In the genomic region with DNA sequence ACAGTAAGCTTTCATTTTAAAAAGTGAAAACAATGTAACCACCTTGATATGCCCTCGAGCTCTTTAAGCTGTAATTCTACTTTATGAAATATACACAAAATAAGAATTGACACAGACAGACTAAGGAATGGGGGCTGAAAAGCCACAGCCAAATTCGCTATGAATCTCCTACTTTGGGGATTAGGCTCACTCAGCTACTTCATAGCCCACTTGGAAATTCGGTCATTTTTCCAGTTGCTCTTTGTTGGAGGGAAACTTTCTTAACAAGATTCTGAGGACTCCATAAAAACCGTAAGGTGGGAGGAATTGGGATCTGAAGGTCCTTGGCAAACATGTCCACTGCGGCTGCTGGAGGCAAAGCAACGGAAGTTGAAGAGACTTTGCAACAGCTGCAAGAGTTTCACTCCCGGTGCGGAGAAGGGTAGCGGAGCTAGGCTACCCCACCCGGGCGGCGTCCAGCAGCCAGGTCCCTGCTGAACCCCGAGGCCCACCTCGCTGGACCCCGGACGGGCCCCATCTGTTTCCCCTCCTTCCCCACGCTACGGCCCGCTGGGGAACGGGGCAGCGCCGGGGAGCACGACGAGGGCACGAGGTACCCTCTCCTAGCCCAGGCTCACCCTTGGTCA, we compare ENCODE assay signal across 8 cellular contexts. TPM values are rescaled to one million over a fixed set of nuclear protein-coding genes. Genes with fewer than 3 reads are reported as not detected.
DNase-seq lines count a peak whose midpoint lies in the region; ATAC-seq and TF ChIP-seq lines count a peak whose summit lies in the region.

No MANE protein-coding gene starts in this region.

- H3K27me3 ChIP-seq in PC-3 (ENCODE audit: low read length), result no peaks in the 10 kb centered on the region

- H3K9me2 ChIP-seq in PC-3 (replicated peaks; ENCODE audit: low read length), result no peaks in the 10 kb centered on the region

- DNase-seq in NCI-H1105 treated with DMSO at 0.1 percent for 48 hours (lab: John Stamatoyannopoulos, UW) (peak; percentile 12), NCI-H1105 (lab: John Stamatoyannopoulos, UW) (no peak), PC-3 (peak; percentile 26), astrocyte of the hippocampus (ENCODE audit: low read depth, low spot score) (peak; percentile 37), iris pigment epithelial cell (ENCODE audit: low read depth) (peak; percentile 49), DMS79 (lab: John Stamatoyannopoulos, UW) (no peak)
- peak; percentile 15 to 16 for DNase-seq in stimulated activated CD4-positive, alpha-beta T cell treated with anti-CD3 and anti-CD28 coated beads, Interleukin-2, amount 100 ng/mL, for 48 hours

- no peaks in the 10 kb centered on the region for H3K36me3 ChIP-seq in PC-3 (ENCODE audit: low read depth, low read length)

- POLR2A ChIA-PET in PC-3 (lab: Charles Lee; ENCODE audit: unreplicated experiment), result no interaction called here

- peak overlapping the region; percentile 86 for H3K9ac ChIP-seq in PC-3 (ENCODE audit: low read length)

- H3K4me3 ChIP-seq in PC-3 (ENCODE audit: low read length), result peak overlapping the region; percentile 93

- peaks cover 20% of the 10 kb centered on the region for H3K79me2 ChIP-seq in PC-3 (ENCODE audit: low read length)

- no peaks in the 10 kb centered on the region for H3K9me3 ChIP-seq in PC-3 (ENCODE audit: low read length)

- BruUV-seq in PC-3 (replicated peaks; lab: Mats Ljungman, UMichigan), result no TSS peak

- H4K20me1 ChIP-seq in PC-3 (ENCODE audit: low read length), result no peaks in the 10 kb centered on the region

- peaks cover 14% of the 10 kb centered on the region; the same call in 1 of the 2 replicates for H3K4me1 ChIP-seq in PC-3 (ENCODE audit: insufficient read depth, low read length)

- no peak for TF ChIP-seq CTCF in PC-3 (conservative IDR thresholded peaks at IDR 0.05; ENCODE audit: low read depth, low read length)

- peak overlapping the region; percentile 89 for H2AFZ ChIP-seq in PC-3 (ENCODE audit: low read length)

- no peak overlapping the region for H3K27ac ChIP-seq in PC-3 (ENCODE audit: low read length)

- ATAC-seq in HG02938 (IDR thresholded peaks at IDR 0.05; ENCODE audit: unreplicated experiment), result peak; percentile 17
- ATAC-seq in PC-3, result peak; percentile 33

- H3F3A ChIP-seq in PC-3 (ENCODE audit: low read length, unreplicated experiment), result no peaks in the 10 kb centered on the region

- H3K4me2 ChIP-seq in PC-3 (ENCODE audit: low read length), result peak overlapping the region; percentile 86

- intact Hi-C loops in PC-3 (cut with micrococcal nuclease), result loop anchor here (1.0 to 5.0 kb wide), 3 partner anchors 118 to 220 kb away; a partner anchor contains a TSS

- CTCF ChIA-PET in PC-3 (lab: Charles Lee), result interaction anchor here (0.5 to 0.6 kb wide), 2 partner anchors 19 to 154 kb away, joined by 3 to 5 read pairs; a partner anchor contains a TSS

RNA-seq across cellular contexts. Expression of a gene that starts 0.6 kb away (rescaled TPM):
- total RNA-seq in PC-3 (2014; rRNA removed), result 16.8 and 20.3 TPM in 2 replicates

RNA-seq across cellular contexts. Expression of a gene that starts 8.9 kb away (rescaled TPM):
- 0.35 TPM in 1 of 2 replicates, not detected in the other for total RNA-seq in PC-3 (2014; rRNA removed)

RNA-seq across cellular contexts. Expression of a gene that starts 12.9 kb away (rescaled TPM):
- 7.0 and 10.0 TPM in 2 replicates for total RNA-seq in PC-3 (2014; rRNA removed)

Comparison
In these comparisons a context has a peak if more than half of its experiments do, and no peak if none do; other contexts are left out.
1. DNase-seq: peak in NCI-H1105 treated with DMSO at 0.1 percent for 48 hours (single experiment), PC-3 (single experiment), astrocyte of the hippocampus (single experiment), iris pigment epithelial cell (single experiment) and stimulated activated CD4-positive, alpha-beta T cell treated with anti-CD3 and anti-CD28 coated beads, Interleukin-2, amount 100 ng/mL, for 48 hours (2 of 2); none in NCI-H1105 (single experiment) and DMS79 (single experiment).